Comparison of ENCODE assay signal across 13 cellular contexts in the genomic region with DNA sequence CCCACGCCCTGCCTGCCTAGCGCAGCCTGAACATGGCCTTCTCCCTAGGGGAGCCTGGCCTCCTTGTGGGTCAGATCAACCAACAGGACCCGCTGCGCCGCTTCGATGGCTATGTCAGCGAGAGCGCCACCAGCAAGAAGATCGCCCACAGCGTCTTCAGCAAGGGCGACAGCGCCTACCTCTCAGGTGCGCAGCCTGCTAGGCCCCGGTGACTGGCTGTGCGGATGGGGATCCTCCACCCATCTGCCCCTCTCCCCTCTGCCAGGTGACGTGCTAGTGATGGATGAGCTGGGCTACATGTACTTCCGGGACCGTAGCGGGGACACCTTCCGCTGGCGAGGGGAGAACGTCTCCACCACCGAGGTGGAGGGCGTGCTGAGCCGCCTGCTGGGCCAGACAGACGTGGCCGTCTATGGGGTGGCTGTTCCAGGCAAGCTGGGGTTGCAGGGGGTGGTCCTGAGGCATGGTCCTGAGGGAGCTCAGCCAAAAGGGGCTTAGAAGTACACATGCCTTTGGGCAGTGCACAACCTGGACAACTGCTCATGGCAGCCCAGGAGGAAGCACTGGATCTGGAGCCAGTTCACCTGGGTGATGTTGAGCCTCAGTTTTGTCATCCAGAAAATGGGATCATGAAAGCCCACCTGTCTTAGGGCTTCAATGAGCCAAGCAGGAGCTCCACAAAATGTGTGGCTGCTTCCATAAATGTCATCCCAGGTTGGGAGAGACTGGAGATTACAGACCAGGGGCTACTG. TPM values are rescaled to one million over a fixed set of nuclear protein-coding genes. Genes with fewer than 3 reads are reported as not detected.
A peak's percentile ranks its signal among the peaks of the same experiment; 100 is the strongest.
DNase-seq lines count a peak whose midpoint lies in the region; ATAC-seq and TF ChIP-seq lines count a peak whose summit lies in the region.
"Had no signal": no experiment of that assay in that cellular context is flagged by ENCODE, and none has a peak within 500 bp of the region (broad histone marks: within the 10 kb centered on the region; RNA-seq: fewer than 3 reads in every experiment).

No MANE protein-coding gene starts in this region.

- TF ChIP-seq CTCF in DND-41 (IDR thresholded peaks at IDR 0.05; ENCODE audit: borderline replicate concordance, extremely low read depth, low read length, poor library complexity, severe bottlenecking) (no peak), Loucy (conservative IDR thresholded peaks at IDR 0.05; ENCODE audit: low read length) (no peak), left lung (IDR thresholded peaks at IDR 0.05) (no peak), foreskin keratinocyte (conservative IDR thresholded peaks at IDR 0.05) (no peak)

- no peak overlapping the region for H3K4me2 ChIP-seq in DND-41 (ENCODE audit: insufficient read depth, low read length)
- H3K4me2 ChIP-seq in Loucy (ENCODE audit: low read depth, low read length, poor library complexity, severe bottlenecking): peak overlapping the region; percentile 59

- peaks cover 19% of the 10 kb centered on the region for H3K79me2 ChIP-seq in DND-41 (ENCODE audit: insufficient read depth, low read length)
- H3K79me2 ChIP-seq in Loucy (ENCODE audit: insufficient read depth, low read length): no peaks in the 10 kb centered on the region

- H3K36me3 ChIP-seq in DND-41 (ENCODE audit: insufficient read depth, low read length) (peaks cover 14% of the 10 kb centered on the region), Loucy (ENCODE audit: insufficient read depth, low read length) (no peaks in the 10 kb centered on the region), left lung (peaks cover 0 to 30% of the 10 kb centered on the region in 2 donors), subcutaneous abdominal adipose tissue (ENCODE audit: control insufficient read depth in 5 of 5, insufficient read depth in 5 of 5, low read length in 5 of 5) (peaks cover 0 to 50% (median 41%) of the 10 kb centered on the region in 5 donors)

- no peaks in the 10 kb centered on the region for H3K27me3 ChIP-seq in DND-41 (ENCODE audit: insufficient read depth, low read length, poor library complexity)
- H3K27me3 ChIP-seq in Loucy (ENCODE audit: insufficient read depth, low read length, poor library complexity, severe bottlenecking): no peaks in the 10 kb centered on the region
- no peaks in the 10 kb centered on the region for H3K27me3 ChIP-seq in left lung
- H3K27me3 ChIP-seq in subcutaneous abdominal adipose tissue (ENCODE audit: control insufficient read depth in 5 of 5, insufficient read depth in 4 of 5, low read length in 5 of 5): no peaks in the 10 kb centered on the region
- no peaks in the 10 kb centered on the region for H3K27me3 ChIP-seq in foreskin keratinocyte

- no peak overlapping the region for H3K4me3 ChIP-seq in DND-41 (ENCODE audit: low read depth in 1 of 2, low read length in 2 of 2)
- H3K4me3 ChIP-seq in Loucy (ENCODE audit: low read length, poor library complexity, severe bottlenecking): no peak overlapping the region
- no peak overlapping the region for H3K4me3 ChIP-seq in left lung
- H3K4me3 ChIP-seq in subcutaneous abdominal adipose tissue (ENCODE audit: low read depth in 1 of 5, low read length in 5 of 5): no peak overlapping the region
- H3K4me3 ChIP-seq: lung had no signal

- peaks cover 31% of the 10 kb centered on the region for H4K20me1 ChIP-seq in DND-41 (ENCODE audit: insufficient read depth, low read length)
- H4K20me1 ChIP-seq in Loucy (ENCODE audit: insufficient read depth, low read length, poor library complexity, severe bottlenecking): no peaks in the 10 kb centered on the region

- H3F3A ChIP-seq in Loucy (ENCODE audit: low read depth): no peaks in the 10 kb centered on the region

- intact Hi-C loops in left lung (cut with DNase I): no loop called here

- H3K9ac ChIP-seq in DND-41 (ENCODE audit: low read depth, low read length): no peak overlapping the region
- H3K9ac ChIP-seq in Loucy (ENCODE audit: low read depth, low read length, poor library complexity, severe bottlenecking): peak overlapping the region; percentile 59
- H3K9ac ChIP-seq in subcutaneous abdominal adipose tissue (ENCODE audit: low read length in 5 of 5): peak overlapping the region in 3 of 5 donors; percentile 22 to 79 (median 57)

- no peaks in the 10 kb centered on the region for H3K9me2 ChIP-seq in Loucy (replicated peaks; ENCODE audit: low read depth, low read length)

- H3K4me1 ChIP-seq in DND-41 (ENCODE audit: insufficient read depth, low read length): peaks cover 17% of the 10 kb centered on the region
- H3K4me1 ChIP-seq in Loucy (ENCODE audit: insufficient read depth, low read length, poor library complexity, severe bottlenecking): peaks cover 17% of the 10 kb centered on the region
- H3K4me1 ChIP-seq in left lung: peaks cover 16 to 52% of the 10 kb centered on the region in 2 donors
- H3K4me1 ChIP-seq in subcutaneous abdominal adipose tissue (ENCODE audit: control insufficient read depth in 5 of 5, insufficient read depth in 5 of 5, low read length in 5 of 5): peaks cover 6 to 49% (median 24%) of the 10 kb centered on the region in 5 donors
- no peaks in the 10 kb centered on the region for H3K4me1 ChIP-seq in foreskin keratinocyte

- H3K27ac ChIP-seq in DND-41 (ENCODE audit: low read length) (0 out of 2 replicates have a peak overlapping the region, but pooled peaks have one; percentile 11), left lung (peak overlapping the region; percentile 83 to 87), subcutaneous abdominal adipose tissue (ENCODE audit: low read depth, low read length) (peak overlapping the region; percentile 84), foreskin keratinocyte (no peak overlapping the region)

- H2AFZ ChIP-seq in DND-41 (ENCODE audit: low read depth, low read length): no peak overlapping the region
- no peak overlapping the region for H2AFZ ChIP-seq in Loucy (ENCODE audit: low read length)

- H3K9me3 ChIP-seq in DND-41 (ENCODE audit: insufficient read depth, low read length, severe bottlenecking) (no peaks in the 10 kb centered on the region), Loucy (ENCODE audit: insufficient read depth, low read depth, low read length) (no peaks in the 10 kb centered on the region), left lung (no peaks in the 10 kb centered on the region), subcutaneous abdominal adipose tissue (ENCODE audit: control insufficient read depth in 5 of 5, low read length in 5 of 5) (no peaks in the 10 kb centered on the region)

- DNase-seq in DND-41: no peak
- DNase-seq in left lung: no peak
- no peak for DNase-seq in foreskin keratinocyte
- DNase-seq: activated CD4-positive, alpha-beta T cell treated with anti-CD3 and anti-CD28 coated beads, Interleukin-2, amount 50 U/mL, for 4 hours; stimulated activated CD4-positive, alpha-beta T cell treated with anti-CD3 and anti-CD28 coated beads, Interleukin-2, amount 100 ng/mL, for 24 hours had no signal

- no peak for ATAC-seq in DND-41 (ENCODE audit: insufficient read depth, low read depth)
- ATAC-seq in left lung: no peak
- ATAC-seq in foreskin keratinocyte: no peak
- ATAC-seq in HG03378 (IDR thresholded peaks at IDR 0.05; ENCODE audit: unreplicated experiment): no peak
- no peak for ATAC-seq in GM18868 (IDR thresholded peaks at IDR 0.05; ENCODE audit: unreplicated experiment)
- ATAC-seq in HG03196 (IDR thresholded peaks at IDR 0.05; ENCODE audit: unreplicated experiment): no peak
- ATAC-seq: natural killer cell treated with Interleukin-12 subunit alpha and Interleukin-12 subunit beta and Interleukin-15 and Interleukin-18, amount 100 ng/mL, for 72 hours had no signal

RNA-seq across cellular contexts. Expression of a gene that starts 10.8 kb away (rescaled TPM):
- 10 to 100 TPM; 78.2 to 85.4 TPM for total RNA-seq in left lung
- 79.4 and 80.9 TPM in 2 replicates for total RNA-seq in foreskin keratinocyte
- polyA plus RNA-seq in foreskin keratinocyte: 128 and 132 TPM in 2 replicates

RNA-seq across cellular contexts. Expression of a gene that starts 30.3 kb away (rescaled TPM):
- total RNA-seq in left lung (10 to 100 TPM; 16.9 to 21.9 TPM), foreskin keratinocyte (8.3 and 10.5 TPM in 2 replicates)
- polyA plus RNA-seq in foreskin keratinocyte: 7.2 and 9.3 TPM in 2 replicates

RNA-seq across cellular contexts. Expression of a gene that starts 39.9 kb away (rescaled TPM):
- total RNA-seq in left lung: not detected
- not detected in 2 replicates for total RNA-seq in foreskin keratinocyte
- polyA plus RNA-seq in foreskin keratinocyte: not detected in 2 replicates
- total RNA-seq: lung; natural killer cell treated with Interleukin-12 subunit alpha and Interleukin-12 subunit beta and Interleukin-15 and Interleukin-18, amount 100 ng/mL, for 72 hours; RPMI7951 had no signal
- polyA plus RNA-seq: lung had no signal

RNA-seq across cellular contexts. Expression of a gene that starts 52.2 kb away (rescaled TPM):
- total RNA-seq in left lung (not detected), foreskin keratinocyte (0.11 and 0.17 TPM in 2 replicates)
- polyA plus RNA-seq in foreskin keratinocyte: 0.24 and 0.36 TPM in 2 replicates
- total RNA-seq: natural killer cell treated with Interleukin-12 subunit alpha and Interleukin-12 subunit beta and Interleukin-15 and Interleukin-18, amount 100 ng/mL, for 72 hours; RPMI7951 had no signal

RNA-seq across cellular contexts. Expression of a gene that starts 54.8 kb away (rescaled TPM):
- 100 to 1,000 TPM; 107 to 170 TPM for total RNA-seq in left lung
- 91.1 and 94.4 TPM in 2 replicates for total RNA-seq in foreskin keratinocyte
- 72.9 and 73.1 TPM in 2 replicates for polyA plus RNA-seq in foreskin keratinocyte
